Comparison of ENCODE assay signal across 7 cellular contexts in the genomic region with DNA sequence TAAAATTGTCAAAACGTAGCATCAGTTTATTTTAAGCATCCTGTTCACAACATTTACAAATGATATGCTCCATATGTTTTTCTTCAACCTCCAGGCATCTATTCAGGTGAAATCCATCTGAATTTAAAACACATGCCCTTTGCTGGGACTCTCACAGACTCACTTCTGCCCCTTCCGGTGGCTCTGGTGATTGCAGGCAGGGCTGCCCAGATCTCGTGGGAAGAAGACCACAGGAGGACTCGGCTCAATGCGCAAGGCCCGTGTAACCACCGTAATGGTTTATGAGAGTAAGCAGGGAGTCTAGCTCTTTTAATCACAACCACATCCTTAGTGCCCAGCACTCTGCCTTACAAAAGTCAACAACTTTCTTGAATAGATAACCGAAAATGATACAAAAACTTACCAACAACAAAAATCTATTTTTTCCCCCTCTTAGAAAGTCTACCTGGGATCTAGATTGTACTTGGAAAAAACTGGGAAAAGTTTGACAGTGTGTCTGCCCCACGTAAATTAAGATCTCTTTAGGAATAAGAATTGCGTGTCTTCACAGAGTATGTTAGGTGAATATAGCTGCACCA.
DNase-seq lines count a peak whose midpoint lies in the region; ATAC-seq and TF ChIP-seq lines count a peak whose summit lies in the region.

No MANE protein-coding gene starts in this region.

- no peak for TF ChIP-seq POLR2A in heart left ventricle (IDR thresholded peaks at IDR 0.05)

- H3K4me3 ChIP-seq in GM12864 (ENCODE audit: low read depth, low read length) = no peak overlapping the region
- H3K4me3 ChIP-seq in heart left ventricle = no peak overlapping the region

- ATAC-seq in HG02588 (IDR thresholded peaks at IDR 0.05; ENCODE audit: unreplicated experiment) (peak; percentile 59), heart left ventricle (no peak)
- no peak for ATAC-seq in activated T-cell treated with anti-CD3 and anti-CD28 coated beads, Interleukin-2, amount 50 U/mL, for 72 hours (replicated peaks in 1 of 2)

- H3K9me3 Mint-ChIP-seq in activated T-cell treated with anti-CD3 and anti-CD28 coated beads, Interleukin-2, amount 50 U/mL, for 72 hours = peaks cover 4 to 5% of the 10 kb centered on the region in 2 donors

- no peak overlapping the region for H3K27ac ChIP-seq in heart left ventricle

- no peaks in the 10 kb centered on the region for H3K27me3 Mint-ChIP-seq in activated T-cell treated with anti-CD3 and anti-CD28 coated beads, Interleukin-2, amount 50 U/mL, for 72 hours (ENCODE audit: low read depth)

- H3K4me3 Mint-ChIP-seq in activated T-cell treated with anti-CD3 and anti-CD28 coated beads, Interleukin-2, amount 50 U/mL, for 72 hours = no peak overlapping the region

- no peaks in the 10 kb centered on the region for H3K9me3 ChIP-seq in heart left ventricle

- H3K36me3 ChIP-seq in heart left ventricle = peaks cover 0 to 8% (median 2%) of the 10 kb centered on the region in 9 donors

- H3K4me1 ChIP-seq in heart left ventricle = peaks cover 0 to 12% (median 3%) of the 10 kb centered on the region in 12 donors

- DNase-seq in GM12864 (ENCODE audit: low read depth) (peak; percentile 37), NOMO-1 treated with dmso at 0.1 percent for 144 hours (lab: John Stamatoyannopoulos, UW; ENCODE audit: unreplicated experiment) (peak; percentile 7), heart left ventricle (peak; percentile 15 to 69 (median 38)), smooth muscle cell of the brain vasculature (ENCODE audit: low read depth, low spot score) (peak; percentile 6), A172 (ENCODE audit: low spot score) (no peak)
- peak; percentile 39 to 48 for DNase-seq in activated T-cell treated with anti-CD3 and anti-CD28 coated beads, Interleukin-2, amount 50 U/mL, for 72 hours

- H3K36me3 Mint-ChIP-seq in activated T-cell treated with anti-CD3 and anti-CD28 coated beads, Interleukin-2, amount 50 U/mL, for 72 hours (ENCODE audit: insufficient read depth in 2 of 2) = no peaks in the 10 kb centered on the region

- H3K4me1 Mint-ChIP-seq in activated T-cell treated with anti-CD3 and anti-CD28 coated beads, Interleukin-2, amount 50 U/mL, for 72 hours (ENCODE audit: low read depth) = no peaks in the 10 kb centered on the region

- intact Hi-C loops in heart left ventricle (cut with DNase I) = no loop called here

- TF ChIP-seq CTCF in GM12864 (IDR thresholded peaks at IDR 0.05; ENCODE audit: low read depth, low read length, missing control alignments) (peak; percentile 82), heart left ventricle (IDR thresholded peaks at IDR 0.05) (peak; percentile 46 to 73 (median 65))

- no peak overlapping the region for H3K27ac Mint-ChIP-seq in activated T-cell treated with anti-CD3 and anti-CD28 coated beads, Interleukin-2, amount 50 U/mL, for 72 hours

- 64 to 73% (median 67%) methylated on average over 10 of the region's 10 CpGs for WGBS in heart left ventricle, 4 donors

- no peaks in the 10 kb centered on the region for H3K27me3 ChIP-seq in heart left ventricle
